In genomic region chr2:25161055-25161781, GRCh38 we compare ENCODE assay signal across 8 cellular contexts. TPM values are rescaled to one million over a fixed set of nuclear protein-coding genes. Genes with fewer than 3 reads are reported as not detected.
DNase-seq lines count a peak whose midpoint lies in the region; ATAC-seq lines count a peak whose summit lies in the region.
"Had no signal": no experiment of that assay in that cellular context is flagged by ENCODE, and none has a peak within 500 bp of the region (broad histone marks: within the 10 kb centered on the region; RNA-seq: fewer than 3 reads in every experiment).

No MANE protein-coding gene starts in this region.

- peak overlapping the region; percentile 16 for H3K27ac Mint-ChIP-seq in activated T-helper 17 cell treated with anti-CD3 and anti-CD28 coated beads, Interleukin-2, amount 50 U/mL, for 72 hours

- no peaks in the 10 kb centered on the region for H3K9me3 Mint-ChIP-seq in activated T-helper 17 cell treated with anti-CD3 and anti-CD28 coated beads, Interleukin-2, amount 50 U/mL, for 72 hours

- DNase-seq in cardiac septum (ENCODE audit: low spot score) (peak; percentile 82), HK-2 (ENCODE audit: unreplicated experiment) (no peak), DMS 273 (lab: John Stamatoyannopoulos, UW; ENCODE audit: unreplicated experiment) (no peak)
- DNase-seq in stimulated activated CD4-positive, alpha-beta T cell treated with anti-CD3 and anti-CD28 coated beads, Interleukin-15, amount 100 ng/mL, for 24 hours: peak; percentile 85

- intact Hi-C loops in cardiac septum (cut with DNase I): no loop called here

- H3K4me3 Mint-ChIP-seq in activated T-helper 17 cell treated with anti-CD3 and anti-CD28 coated beads, Interleukin-2, amount 50 U/mL, for 72 hours: peak overlapping the region; percentile 80

- H3K27me3 Mint-ChIP-seq in activated T-helper 17 cell treated with anti-CD3 and anti-CD28 coated beads, Interleukin-2, amount 50 U/mL, for 72 hours: peaks cover 3% of the 10 kb centered on the region

- ATAC-seq in HG03159 (IDR thresholded peaks at IDR 0.05; ENCODE audit: unreplicated experiment): peak; percentile 54
- ATAC-seq in activated T-helper 17 cell treated with anti-CD3 and anti-CD28 coated beads, Interleukin-2, amount 50 U/mL, for 72 hours (replicated peaks): peak; percentile 90
- no peak for ATAC-seq in GM21529 (IDR thresholded peaks at IDR 0.05; ENCODE audit: unreplicated experiment)

- no peaks in the 10 kb centered on the region for H3K36me3 Mint-ChIP-seq in activated T-helper 17 cell treated with anti-CD3 and anti-CD28 coated beads, Interleukin-2, amount 50 U/mL, for 72 hours (ENCODE audit: low read depth)

- no peaks in the 10 kb centered on the region for H3K4me1 Mint-ChIP-seq in activated T-helper 17 cell treated with anti-CD3 and anti-CD28 coated beads, Interleukin-2, amount 50 U/mL, for 72 hours

RNA-seq across cellular contexts. Expression of gene POMC, which starts 7.2 kb away (rescaled TPM):
- total RNA-seq in activated T-helper 17 cell treated with anti-CD3 and anti-CD28 coated beads, Interleukin-2, amount 50 U/mL, for 72 hours: 1 to 10 TPM; 5.2 to 6.1 TPM
- 3.1 TPM for total RNA-seq in cardiac septum
- total RNA-seq: NCI-H460 had no signal

Comparison
In these comparisons a context has a peak if more than half of its experiments do, and no peak if none do; other contexts are left out.
1. DNase-seq: peak in cardiac septum (single experiment) and stimulated activated CD4-positive, alpha-beta T cell treated with anti-CD3 and anti-CD28 coated beads, Interleukin-15, amount 100 ng/mL, for 24 hours (single experiment); none in HK-2 (single experiment) and DMS 273 (single experiment).